ENCODE assay signal across 28 cellular contexts in genomic region chr15:85849946-85850345, GRCh38.
"Had no signal": no experiment of that assay in that cellular context is flagged by ENCODE, and none has a peak within 500 bp of the region (broad histone marks: within the 10 kb centered on the region; RNA-seq: fewer than 3 reads in every experiment).

No MANE protein-coding gene starts in this region.

- H3K4me1 Mint-ChIP-seq: mesothelial cell of epicardium; stimulated activated naive CD8-positive, alpha-beta T cell treated with anti-CD3 and anti-CD28 coated beads, Interleukin-15, amount 100 ng/mL, for 72 hours had no signal

- H3K36me3 Mint-ChIP-seq: memory B cell; mesothelial cell of epicardium; natural killer cell treated with Interleukin-12 subunit alpha and Interleukin-12 subunit beta and Interleukin-15 and Interleukin-18, amount 100 ng/mL, for 72 hours; type B pancreatic cell had no signal

- H3K4me3 ChIP-seq: dorsolateral prefrontal cortex, gastroesophageal sphincter, heart left ventricle, hepatocyte, lung, mucosa of descending colon, right lobe of liver, suprapubic skin, thyroid gland, uterus had no signal

- H3K27ac ChIP-seq: dorsolateral prefrontal cortex, epithelial cell of prostate, gastroesophageal sphincter, heart left ventricle, hepatocyte, parathyroid adenoma, right lobe of liver, suprapubic skin, thyroid gland, uterus had no signal

- H3K27ac Mint-ChIP-seq: memory B cell; mesothelial cell of epicardium; natural killer cell treated with Interleukin-12 subunit alpha and Interleukin-12 subunit beta and Interleukin-15 and Interleukin-18, amount 100 ng/mL, for 72 hours; progenitor cell of endocrine pancreas; stimulated activated naive CD8-positive, alpha-beta T cell treated with anti-CD3 and anti-CD28 coated beads, Interleukin-15, amount 100 ng/mL, for 72 hours; type B pancreatic cell had no signal

- DNase-seq: dorsolateral prefrontal cortex; effector CD4-positive, alpha-beta T cell; foreskin fibroblast; heart left ventricle; kidney; mucosa of descending colon; naive B cell; small intestine; stimulated activated CD4-positive, alpha-beta T cell treated with anti-CD3 and anti-CD28 coated beads, Interleukin-15, amount 100 ng/mL, for 24 hours; stimulated activated CD4-positive, alpha-beta T cell treated with anti-CD3 and anti-CD28 coated beads, Interleukin-4, amount 100 ng/mL, for 1 hour; stimulated activated CD8-positive, alpha-beta memory T cell treated with anti-CD3 and anti-CD28 coated beads, Interleukin-4, amount 100 ng/mL, for 48 hours; stimulated activated naive CD4-positive, alpha-beta T cell; stimulated activated naive CD8-positive, alpha-beta T cell treated with anti-CD3 and anti-CD28 coated beads, Interleukin-15, amount 100 ng/mL, for 72 hours; thyroid gland; uterus had no signal

- H3K4me1 ChIP-seq: gastroesophageal sphincter, heart left ventricle, parathyroid adenoma, right lobe of liver, suprapubic skin, thyroid gland, uterus had no signal

- H3K27me3 ChIP-seq: right lobe of liver, thyroid gland, uterus had no signal

- H3K9ac ChIP-seq: parathyroid adenoma had no signal

- H3K9me3 Mint-ChIP-seq: natural killer cell treated with Interleukin-12 subunit alpha and Interleukin-12 subunit beta and Interleukin-15 and Interleukin-18, amount 100 ng/mL, for 72 hours; neural crest cell; stimulated activated naive CD8-positive, alpha-beta T cell treated with anti-CD3 and anti-CD28 coated beads, Interleukin-15, amount 100 ng/mL, for 72 hours; type B pancreatic cell had no signal

- H3K9me3 ChIP-seq: gastroesophageal sphincter, heart left ventricle, mucosa of descending colon, right lobe of liver, suprapubic skin, thyroid gland, uterus had no signal

- H3K4me3 Mint-ChIP-seq: memory B cell; mesothelial cell of epicardium; naive B cell; natural killer cell treated with Interleukin-12 subunit alpha and Interleukin-12 subunit beta and Interleukin-15 and Interleukin-18, amount 100 ng/mL, for 72 hours; neural crest cell; stimulated activated naive CD8-positive, alpha-beta T cell treated with anti-CD3 and anti-CD28 coated beads, Interleukin-15, amount 100 ng/mL, for 72 hours; type B pancreatic cell had no signal

- H3K36me3 ChIP-seq: gastroesophageal sphincter, heart left ventricle, right lobe of liver, suprapubic skin, thyroid gland, uterus had no signal
